Comparison of ENCODE assay signal across 6 cellular contexts in the genomic region with DNA sequence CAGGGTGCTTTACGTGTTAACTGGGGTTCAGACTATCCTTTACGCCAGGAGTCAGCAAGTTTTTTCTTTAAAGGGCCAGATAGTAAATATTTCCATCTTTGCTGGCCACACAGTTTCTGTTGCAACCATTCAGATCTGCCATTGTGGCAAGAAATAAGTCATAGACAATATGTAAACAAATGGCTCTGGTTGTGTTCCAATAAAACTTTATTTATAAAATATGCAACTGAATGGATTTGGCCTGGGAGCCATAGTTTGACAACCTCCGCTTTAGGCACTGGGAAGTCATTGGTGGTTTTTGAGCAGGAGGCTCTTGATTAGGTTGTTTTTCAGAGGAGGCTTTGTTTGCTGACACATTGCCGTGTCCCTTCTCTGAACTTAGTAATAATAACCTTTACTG.
"Had no signal": no experiment of that assay in that cellular context is flagged by ENCODE, and none has a peak within 500 bp of the region (broad histone marks: within the 10 kb centered on the region; RNA-seq: fewer than 3 reads in every experiment).

No MANE protein-coding gene starts in this region.

- DNase-seq: GDM1, GF-D8 had no signal

- FAIRE-seq: G401.6, GM12892, GM18507, GM19239 had no signal
